ENCODE assay signal across 1 cellular context in the genomic region with DNA sequence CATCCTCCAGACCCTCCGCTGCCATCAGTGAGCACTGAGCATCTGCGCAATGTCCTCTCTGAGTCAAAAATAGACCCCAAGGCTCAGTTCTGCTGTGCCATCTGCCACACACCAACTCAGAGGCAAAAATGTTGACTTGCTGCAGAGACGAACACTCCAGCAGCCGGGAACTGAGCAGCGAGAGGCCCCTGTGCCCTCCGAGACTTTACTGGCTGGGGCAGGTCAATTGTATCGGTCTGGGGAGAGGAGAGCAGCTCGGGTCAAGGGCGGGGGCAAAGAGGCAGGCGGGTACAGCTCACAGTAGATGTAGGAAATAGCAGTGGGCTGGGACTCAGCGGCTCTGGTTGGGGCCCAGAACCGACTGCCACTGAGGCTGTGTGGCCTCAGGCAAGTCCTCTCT.
TF ChIP-seq lines count a peak whose summit lies in the region.

No MANE protein-coding gene starts in this region.

TF ChIP-seq in HepG2, 621 proteins besides CTCF, POLR2A, EP300 and RAD21 (continued from another document):
- TF ChIP-seq, protein P1, sequence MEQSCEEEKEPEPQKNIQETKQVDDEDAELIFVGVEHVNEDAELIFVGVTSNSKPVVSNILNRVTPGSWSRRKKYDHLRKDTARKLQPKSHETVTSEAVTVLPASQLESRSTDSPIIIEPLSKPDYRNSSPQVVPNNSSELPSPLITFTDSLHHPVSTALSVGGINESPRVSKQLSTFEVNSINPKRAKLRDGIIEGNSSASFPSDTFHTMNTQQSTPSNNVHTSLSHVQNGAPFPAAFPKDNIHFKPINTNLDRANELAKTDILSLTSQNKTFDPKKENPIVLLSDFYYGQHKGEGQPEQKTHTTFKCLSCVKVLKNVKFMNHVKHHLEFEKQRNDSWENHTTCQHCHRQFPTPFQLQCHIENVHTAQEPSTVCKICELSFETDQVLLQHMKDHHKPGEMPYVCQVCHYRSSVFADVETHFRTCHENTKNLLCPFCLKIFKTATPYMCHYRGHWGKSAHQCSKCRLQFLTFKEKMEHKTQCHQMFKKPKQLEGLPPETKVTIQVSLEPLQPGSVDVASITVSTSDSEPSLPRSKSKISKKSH (CRISPR knock-in tag; IDR thresholded peaks at IDR 0.05; ENCODE audit: borderline replicate concordance), result no peak
- TF ChIP-seq, protein P2, sequence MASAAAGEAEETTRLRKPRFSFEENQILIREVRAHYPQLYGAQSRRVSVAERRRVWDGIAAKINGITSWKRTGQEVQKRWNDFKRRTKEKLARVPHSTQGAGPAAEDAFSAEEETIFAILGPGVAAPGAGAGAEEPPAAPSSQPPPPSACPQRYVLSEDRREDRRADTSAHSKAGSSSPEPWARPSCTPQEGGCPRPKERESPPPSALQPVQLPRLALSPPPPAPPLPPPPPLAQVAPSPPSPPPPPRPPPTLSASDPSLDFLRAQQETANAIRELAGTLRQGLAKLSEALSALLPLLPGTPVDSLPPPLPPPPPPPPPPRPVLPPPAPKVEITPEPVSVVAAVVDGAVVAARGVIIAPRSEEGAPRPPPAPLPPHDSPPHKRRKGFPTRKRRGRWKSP (CRISPR knock-in tag; IDR thresholded peaks at IDR 0.05), result no peak
- TF ChIP-seq ZNF773 (CRISPR knock-in tag; IDR thresholded peaks at IDR 0.05; ENCODE audit: borderline replicate concordance), result no peak
- TF ChIP-seq ZFP36L2 (CRISPR knock-in tag; IDR thresholded peaks at IDR 0.05), result no peak
- no peak for TF ChIP-seq ESRRA (CRISPR knock-in tag; IDR thresholded peaks at IDR 0.05; ENCODE audit: low read depth)
- TF ChIP-seq SOX13 (IDR thresholded peaks at IDR 0.05), result no peak
- no peak for TF ChIP-seq SOX13 (CRISPR knock-in tag; conservative IDR thresholded peaks at IDR 0.05 in 1 of 2, IDR thresholded peaks at IDR 0.05 in 1 of 2)
- no peak for TF ChIP-seq SNAPC5 (CRISPR knock-in tag; IDR thresholded peaks at IDR 0.05; ENCODE audit: borderline replicate concordance)
- TF ChIP-seq, protein P3, sequence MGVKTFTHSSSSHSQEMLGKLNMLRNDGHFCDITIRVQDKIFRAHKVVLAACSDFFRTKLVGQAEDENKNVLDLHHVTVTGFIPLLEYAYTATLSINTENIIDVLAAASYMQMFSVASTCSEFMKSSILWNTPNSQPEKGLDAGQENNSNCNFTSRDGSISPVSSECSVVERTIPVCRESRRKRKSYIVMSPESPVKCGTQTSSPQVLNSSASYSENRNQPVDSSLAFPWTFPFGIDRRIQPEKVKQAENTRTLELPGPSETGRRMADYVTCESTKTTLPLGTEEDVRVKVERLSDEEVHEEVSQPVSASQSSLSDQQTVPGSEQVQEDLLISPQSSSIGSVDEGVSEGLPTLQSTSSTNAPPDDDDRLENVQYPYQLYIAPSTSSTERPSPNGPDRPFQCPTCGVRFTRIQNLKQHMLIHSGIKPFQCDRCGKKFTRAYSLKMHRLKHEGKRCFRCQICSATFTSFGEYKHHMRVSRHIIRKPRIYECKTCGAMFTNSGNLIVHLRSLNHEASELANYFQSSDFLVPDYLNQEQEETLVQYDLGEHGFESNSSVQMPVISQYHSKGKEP (CRISPR knock-in tag; IDR thresholded peaks at IDR 0.05), result no peak
- no peak for TF ChIP-seq HNF1B (CRISPR knock-in tag; IDR thresholded peaks at IDR 0.05)
- TF ChIP-seq ZNF333 (CRISPR knock-in tag; IDR thresholded peaks at IDR 0.05; ENCODE audit: borderline replicate concordance), result no peak
- no peak for TF ChIP-seq ZFP36 (IDR thresholded peaks at IDR 0.05; ENCODE audit: borderline replicate concordance, low read depth, low read length, partially characterized antibody)
- TF ChIP-seq, protein P4, sequence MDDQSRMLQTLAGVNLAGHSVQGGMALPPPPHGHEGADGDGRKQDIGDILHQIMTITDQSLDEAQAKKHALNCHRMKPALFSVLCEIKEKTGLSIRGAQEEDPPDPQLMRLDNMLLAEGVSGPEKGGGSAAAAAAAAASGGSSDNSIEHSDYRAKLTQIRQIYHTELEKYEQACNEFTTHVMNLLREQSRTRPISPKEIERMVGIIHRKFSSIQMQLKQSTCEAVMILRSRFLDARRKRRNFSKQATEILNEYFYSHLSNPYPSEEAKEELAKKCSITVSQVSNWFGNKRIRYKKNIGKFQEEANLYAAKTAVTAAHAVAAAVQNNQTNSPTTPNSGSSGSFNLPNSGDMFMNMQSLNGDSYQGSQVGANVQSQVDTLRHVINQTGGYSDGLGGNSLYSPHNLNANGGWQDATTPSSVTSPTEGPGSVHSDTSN (CRISPR knock-in tag; IDR thresholded peaks at IDR 0.05; ENCODE audit: borderline replicate concordance), result no peak
- TF ChIP-seq ZBTB40 (IDR thresholded peaks at IDR 0.05), result no peak
- no peak for TF ChIP-seq ZBTB40 (CRISPR knock-in tag; IDR thresholded peaks at IDR 0.05)
